ENCODE assay signal across 23 cellular contexts in genomic region chr11:112229746-112230433, GRCh38. TPM values are rescaled to one million over a fixed set of nuclear protein-coding genes. Genes with fewer than 3 reads are reported as not detected.
DNase-seq lines count a peak whose midpoint lies in the region; ATAC-seq and TF ChIP-seq lines count a peak whose summit lies in the region.
"Had no signal": no experiment of that assay in that cellular context is flagged by ENCODE, and none has a peak within 500 bp of the region (broad histone marks: within the 10 kb centered on the region; RNA-seq: fewer than 3 reads in every experiment).

No MANE protein-coding gene starts in this region.

- no peaks in the 10 kb centered on the region for H3K9me2 ChIP-seq in Loucy (replicated peaks; ENCODE audit: low read depth, low read length)

- H3K79me2 ChIP-seq in Loucy (ENCODE audit: insufficient read depth, low read length) = peaks cover 40% of the 10 kb centered on the region
- H3K79me2 ChIP-seq in osteoblast (ENCODE audit: insufficient read depth, low read length) = peaks cover 47% of the 10 kb centered on the region

- CTCF ChIA-PET in HEK293T (lab: Yijun Ruan, JAX) = no interaction called here

- no peaks in the 10 kb centered on the region for H3K27me3 ChIP-seq in Loucy (ENCODE audit: insufficient read depth, low read length, poor library complexity, severe bottlenecking)
- no peaks in the 10 kb centered on the region for H3K27me3 ChIP-seq in osteoblast (ENCODE audit: insufficient read depth, low read length)
- H3K27me3 ChIP-seq: cardiac muscle cell, foreskin keratinocyte, tibial nerve had no signal

- H2AFZ ChIP-seq in Loucy (ENCODE audit: low read length) (no peak overlapping the region), osteoblast (ENCODE audit: low read length) (no peak overlapping the region)

- H3K9me3 ChIP-seq in Loucy (ENCODE audit: insufficient read depth, low read depth, low read length) (no peaks in the 10 kb centered on the region), osteoblast (ENCODE audit: low read depth, low read length) (no peaks in the 10 kb centered on the region)
- H3K9me3 ChIP-seq: Caco-2, tibial nerve had no signal

- no peaks in the 10 kb centered on the region; the same call in 1 of the 2 replicates for H3K36me3 ChIP-seq in Loucy (ENCODE audit: insufficient read depth, low read length)
- H3K36me3 ChIP-seq in osteoblast (ENCODE audit: insufficient read depth, low read length) = peaks cover 40% of the 10 kb centered on the region

- peak overlapping the region; percentile 11 for H3K4me3 ChIP-seq in Loucy (ENCODE audit: low read length, poor library complexity, severe bottlenecking)
- H3K4me3 ChIP-seq in osteoblast (ENCODE audit: insufficient read depth, low read length) = no peak overlapping the region
- H3K4me3 ChIP-seq: cardiac muscle cell, tibial nerve had no signal

- DNase-seq in AG09319 (ENCODE audit: extremely low read depth, low read depth) (peak; percentile 74), fibroblast of gingiva (ENCODE audit: low read depth) (peak; percentile 95), osteoblast (ENCODE audit: insufficient read length, low spot score, missing footprints) (no peak), HEK293T (ENCODE audit: extremely low spot score) (no peak), NCI-H69 (lab: John Stamatoyannopoulos, UW) (no peak)
- DNase-seq in activated CD8-positive, alpha-beta memory T cell treated with anti-CD3 and anti-CD28 coated beads, Interleukin-2, amount 50 U/mL, for 4 hours = no peak
- DNase-seq: activated CD4-positive, CD25-positive, alpha-beta regulatory T cell; activated naive CD8-positive, alpha-beta T cell treated with anti-CD3 and anti-CD28 coated beads for 36 hours; AML-193; Caco-2; foreskin keratinocyte; hypothalamus; mesendoderm; NCI-H1417 treated with DMSO at 0.1 percent for 48 hours; OCI-M1; stimulated activated naive B cell treated with anti-CD40 and anti-IgM and Interleukin-4, amounts not matched to agents 10 μg/mL and 1 μg/mL and 100 μg/mL, for 72 hours had no signal

- no peaks in the 10 kb centered on the region for H3F3A ChIP-seq in Loucy (ENCODE audit: low read depth)

- POLR2A ChIA-PET in HEK293T (lab: Yijun Ruan, JAX) = no interaction called here

- H3K4me1 ChIP-seq in Loucy (ENCODE audit: insufficient read depth, low read length, poor library complexity, severe bottlenecking) = peaks cover 27% of the 10 kb centered on the region
- H3K4me1 ChIP-seq in osteoblast (ENCODE audit: insufficient read depth, low read length) = peaks cover 25% of the 10 kb centered on the region

- H3K27ac ChIP-seq in osteoblast (ENCODE audit: low read depth, low read length) = peak overlapping the region; percentile 41
- H3K27ac ChIP-seq: cardiac muscle cell, foreskin keratinocyte, tibial nerve had no signal

- H4K20me1 ChIP-seq in Loucy (ENCODE audit: insufficient read depth, low read length, poor library complexity, severe bottlenecking) (peaks cover 3% of the 10 kb centered on the region), osteoblast (ENCODE audit: insufficient read depth, low read length) (no peaks in the 10 kb centered on the region)

- H3K9ac ChIP-seq in Loucy (ENCODE audit: low read depth, low read length, poor library complexity, severe bottlenecking) = no peak overlapping the region

- ATAC-seq in HG03280 (IDR thresholded peaks at IDR 0.05; ENCODE audit: unreplicated experiment) = no peak
- ATAC-seq: foreskin keratinocyte; stimulated activated naive B cell treated with anti-CD40 and anti-IgM and Interleukin-4, amounts not matched to agents 10 μg/mL and 1 μg/mL and 100 μg/mL, for 72 hours had no signal

- peak overlapping the region; percentile 32 for H3K4me2 ChIP-seq in Loucy (ENCODE audit: low read depth, low read length, poor library complexity, severe bottlenecking)
- peak overlapping the region; percentile 21 for H3K4me2 ChIP-seq in osteoblast (ENCODE audit: insufficient read depth, low read length)

- TF ChIP-seq CTCF in AG09319 (IDR thresholded peaks at IDR 0.05; ENCODE audit: low read depth, low read length) (no peak), Loucy (conservative IDR thresholded peaks at IDR 0.05; ENCODE audit: low read length) (no peak), osteoblast (IDR thresholded peaks at IDR 0.05; ENCODE audit: extremely low read depth, low read depth, low read length) (no peak)

TF ChIP-seq in HEK293T, 16 proteins besides CTCF, POLR2A, EP300 and RAD21:
- TF ChIP-seq FOXA1 (IDR thresholded peaks at IDR 0.05) = no peak
- TF ChIP-seq HDGF (IDR thresholded peaks at IDR 0.05; ENCODE audit: borderline replicate concordance) = no peak
- no peak for TF ChIP-seq NFRKB (IDR thresholded peaks at IDR 0.05)
- TF ChIP-seq ZNF384 (IDR thresholded peaks at IDR 0.05) = no peak
- no peak for TF ChIP-seq SUZ12 (IDR thresholded peaks at IDR 0.05)
- no peak for TF ChIP-seq L3MBTL2 (conservative IDR thresholded peaks at IDR 0.05)
- TF ChIP-seq CTBP1 (IDR thresholded peaks at IDR 0.05; ENCODE audit: borderline replicate concordance) = no peak
- TF ChIP-seq BHLHE40 (IDR thresholded peaks at IDR 0.05; ENCODE audit: borderline replicate concordance) = no peak
- no peak for TF ChIP-seq TARDBP (IDR thresholded peaks at IDR 0.05)
- TF ChIP-seq ARNT (IDR thresholded peaks at IDR 0.05) = no peak
- no peak for TF ChIP-seq ELF4 (IDR thresholded peaks at IDR 0.05)
- TF ChIP-seq FOXM1 (IDR thresholded peaks at IDR 0.05; ENCODE audit: borderline replicate concordance) = no peak

RNA-seq across cellular contexts. Expression of gene PTS, which starts 3.7 kb away (rescaled TPM):
- 48.0 and 56.5 TPM in 2 replicates for total RNA-seq in osteoblast

RNA-seq across cellular contexts. Expression of gene PLET1, which starts 30.8 kb away (rescaled TPM):
- total RNA-seq in osteoblast = not detected in 2 replicates
- total RNA-seq: activated naive CD8-positive, alpha-beta T cell treated with anti-CD3 and anti-CD28 coated beads for 36 hours; activated T-helper 1 cell treated with anti-CD3 and anti-CD28 coated beads, Interleukin-12 subunit alpha, Interleukin-12 subunit beta, Interleukin-2, Interleukin-4 antibody, amounts not matched to agents 30 ng/mL and 10 ng/mL and 1 ng/mL, durations not matched to agents 14 hours and 24 hours and 36 hours; Caco-2; cardiac muscle cell; foreskin keratinocyte; kidney epithelial cell; T-helper 2 cell treated with Interferon-gamma antibody and Interleukin-4, amounts not matched to agents 100 ng/mL and 5 ng/mL, for 36 hours; tibial nerve had no signal

RNA-seq across cellular contexts. Expression of gene BCO2, which starts 54.6 kb away (rescaled TPM):
- total RNA-seq in osteoblast = 0.72 and 2.4 TPM in 2 replicates
- total RNA-seq: kidney epithelial cell had no signal

Comparison
In these comparisons a context has a peak if more than half of its experiments do, and no peak if none do; other contexts are left out.
1. DNase-seq: peak in AG09319 (single experiment) and fibroblast of gingiva (single experiment); none in osteoblast (single experiment), activated CD8-positive, alpha-beta memory T cell treated with anti-CD3 and anti-CD28 coated beads, Interleukin-2, amount 50 U/mL, for 4 hours (single experiment), HEK293T (single experiment) and NCI-H69 (single experiment).